In the genomic region with DNA sequence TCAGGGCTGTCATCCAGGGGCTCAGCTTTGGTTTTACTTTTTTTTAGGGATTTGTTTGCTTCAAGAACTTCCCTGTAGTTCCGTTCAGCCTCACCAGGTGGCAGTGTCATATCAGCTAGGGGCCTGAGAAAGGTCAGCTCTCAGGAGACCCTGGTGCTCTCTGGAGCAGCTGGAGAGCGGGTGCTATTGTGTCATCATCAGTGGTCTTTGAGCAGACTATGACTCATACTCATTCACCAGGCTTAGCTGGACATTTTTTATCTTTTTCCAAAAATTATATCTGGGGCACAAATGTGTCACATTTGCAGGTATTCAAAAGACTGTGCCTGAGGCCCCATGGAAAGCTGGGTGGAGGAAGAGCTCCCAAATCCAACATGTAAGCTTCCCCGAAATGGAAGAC, we compare ENCODE assay signal across 8 cellular contexts. TPM values are rescaled to one million over a fixed set of nuclear protein-coding genes. Genes with fewer than 3 reads are reported as not detected.
DNase-seq lines count a peak whose midpoint lies in the region; TF ChIP-seq lines count a peak whose summit lies in the region.

No MANE protein-coding gene starts in this region.

- CTCF ChIA-PET in Caco-2 (lab: Charles Lee) = interaction anchor here (0.6 to 2.3 kb wide), 9 partner anchors 19 to 277 kb away, joined by 3 to 22 read pairs (median 3); partner anchors contain the start of genes FAHD2A, ZNF514 and ZNF892

- peak; percentile 78 to 79 for DNase-seq in Caco-2
- DNase-seq in GM19240 (ENCODE audit: insufficient read length, low spot score) = peak; percentile 6
- peak; percentile 57 for DNase-seq in NCI-H2171 (lab: John Stamatoyannopoulos, UW)
- DNase-seq in activated naive CD8-positive, alpha-beta T cell treated with anti-CD3 and anti-CD28 coated beads for 36 hours = peak; percentile 19
- peak in 43 of 51 donors; percentile 5 to 81 (median 36) for DNase-seq in hypothalamus (lab: John Stamatoyannopoulos, UW)
- peak; percentile 14 to 34 for DNase-seq in stimulated activated CD4-positive, alpha-beta T cell treated with anti-CD3 and anti-CD28 coated beads, Interleukin-4, amount 100 ng/mL, for 48 hours (ENCODE audit: low read depth in 2 of 2)
- DNase-seq in tibial artery = no peak
- no peak for DNase-seq in activated T-helper 2 cell treated with anti-CD3 and anti-CD28 coated beads, Interferon-gamma antibody, Interleukin-2, Interleukin-4, amounts not matched to agents 10 μg/mL and 5 μg/mL and 100 μg/mL, durations not matched to agents 14 hours and 24 hours and 36 hours (ENCODE audit: low spot score)

- H3K27me3 ChIP-seq in Caco-2 (replicated peaks; ENCODE audit: control insufficient read depth, insufficient read depth, low read length) = no peaks in the 10 kb centered on the region
- no peaks in the 10 kb centered on the region for H3K27me3 ChIP-seq in tibial artery

- H3K36me3 ChIP-seq in Caco-2 (ENCODE audit: control insufficient read depth, insufficient read depth, low read length) (no peaks in the 10 kb centered on the region), tibial artery (peaks cover 0 to 17% (median 0%) of the 10 kb centered on the region in 3 donors)

- no peak overlapping the region for H3K4me3 ChIP-seq in Caco-2 (ENCODE audit: low read depth, low read length)
- H3K4me3 ChIP-seq in tibial artery = no peak overlapping the region

- no peaks in the 10 kb centered on the region for H3K36me3 Mint-ChIP-seq in Caco-2 (ENCODE audit: insufficient read depth, unreplicated experiment)
- H3K36me3 Mint-ChIP-seq in activated naive CD8-positive, alpha-beta T cell treated with anti-CD3 and anti-CD28 coated beads for 36 hours = peaks cover 23% of the 10 kb centered on the region
- no peaks in the 10 kb centered on the region for H3K36me3 Mint-ChIP-seq in activated T-helper 2 cell treated with anti-CD3 and anti-CD28 coated beads, Interferon-gamma antibody, Interleukin-2, Interleukin-4, amounts not matched to agents 10 μg/mL and 5 μg/mL and 100 μg/mL, durations not matched to agents 14 hours and 24 hours and 36 hours (ENCODE audit: low read depth)

- H3K9me3 ChIP-seq in Caco-2 (no peaks in the 10 kb centered on the region), tibial artery (peaks cover 0 to 93% (median 28%) of the 10 kb centered on the region in 3 donors)

- no peak overlapping the region for H3K4me3 Mint-ChIP-seq in Caco-2 (ENCODE audit: unreplicated experiment)
- no peak overlapping the region for H3K4me3 Mint-ChIP-seq in activated naive CD8-positive, alpha-beta T cell treated with anti-CD3 and anti-CD28 coated beads for 36 hours
- H3K4me3 Mint-ChIP-seq in activated T-helper 2 cell treated with anti-CD3 and anti-CD28 coated beads, Interferon-gamma antibody, Interleukin-2, Interleukin-4, amounts not matched to agents 10 μg/mL and 5 μg/mL and 100 μg/mL, durations not matched to agents 14 hours and 24 hours and 36 hours (ENCODE audit: low read depth) = no peak overlapping the region

- no peak overlapping the region for H3K27ac ChIP-seq in tibial artery

- no peaks in the 10 kb centered on the region for H3K4me1 Mint-ChIP-seq in Caco-2 (ENCODE audit: low read depth, unreplicated experiment)
- H3K4me1 Mint-ChIP-seq in activated naive CD8-positive, alpha-beta T cell treated with anti-CD3 and anti-CD28 coated beads for 36 hours = no peaks in the 10 kb centered on the region
- no peaks in the 10 kb centered on the region for H3K4me1 Mint-ChIP-seq in activated T-helper 2 cell treated with anti-CD3 and anti-CD28 coated beads, Interferon-gamma antibody, Interleukin-2, Interleukin-4, amounts not matched to agents 10 μg/mL and 5 μg/mL and 100 μg/mL, durations not matched to agents 14 hours and 24 hours and 36 hours (ENCODE audit: low read depth)

- intact Hi-C loops in Caco-2 (cut with micrococcal nuclease; ENCODE audit: unreplicated experiment) (loop anchor here (1.0 kb wide), 1 partner anchor 84 kb away; no protein-coding TSS in a partner anchor), tibial artery (cut with DNase I; ENCODE audit: low total_unique reads) (no loop called here)
- intact Hi-C loops in activated T-helper 2 cell treated with anti-CD3 and anti-CD28 coated beads, Interferon-gamma antibody, Interleukin-2, Interleukin-4, amounts not matched to agents 10 μg/mL and 5 μg/mL and 100 μg/mL, durations not matched to agents 14 hours and 24 hours and 36 hours (cut with micrococcal nuclease) = no loop called here

- peaks cover 3% of the 10 kb centered on the region for H3K27me3 Mint-ChIP-seq in Caco-2 (ENCODE audit: insufficient read depth, unreplicated experiment)
- H3K27me3 Mint-ChIP-seq in activated naive CD8-positive, alpha-beta T cell treated with anti-CD3 and anti-CD28 coated beads for 36 hours = no peaks in the 10 kb centered on the region
- no peaks in the 10 kb centered on the region for H3K27me3 Mint-ChIP-seq in activated T-helper 2 cell treated with anti-CD3 and anti-CD28 coated beads, Interferon-gamma antibody, Interleukin-2, Interleukin-4, amounts not matched to agents 10 μg/mL and 5 μg/mL and 100 μg/mL, durations not matched to agents 14 hours and 24 hours and 36 hours (ENCODE audit: low read depth)

- H3K9me3 Mint-ChIP-seq in Caco-2 (ENCODE audit: unreplicated experiment) = peaks cover 8% of the 10 kb centered on the region
- H3K9me3 Mint-ChIP-seq in activated naive CD8-positive, alpha-beta T cell treated with anti-CD3 and anti-CD28 coated beads for 36 hours = peaks cover 40% of the 10 kb centered on the region
- peaks cover 8% of the 10 kb centered on the region for H3K9me3 Mint-ChIP-seq in activated T-helper 2 cell treated with anti-CD3 and anti-CD28 coated beads, Interferon-gamma antibody, Interleukin-2, Interleukin-4, amounts not matched to agents 10 μg/mL and 5 μg/mL and 100 μg/mL, durations not matched to agents 14 hours and 24 hours and 36 hours

- no peak overlapping the region for H3K27ac Mint-ChIP-seq in Caco-2 (ENCODE audit: unreplicated experiment)
- H3K27ac Mint-ChIP-seq in activated naive CD8-positive, alpha-beta T cell treated with anti-CD3 and anti-CD28 coated beads for 36 hours = no peak overlapping the region
- no peak overlapping the region for H3K27ac Mint-ChIP-seq in activated T-helper 2 cell treated with anti-CD3 and anti-CD28 coated beads, Interferon-gamma antibody, Interleukin-2, Interleukin-4, amounts not matched to agents 10 μg/mL and 5 μg/mL and 100 μg/mL, durations not matched to agents 14 hours and 24 hours and 36 hours

- POLR2A ChIA-PET in Caco-2 (lab: Charles Lee) = no interaction called here

- TF ChIP-seq CTCF in Caco-2 (IDR thresholded peaks at IDR 0.05; ENCODE audit: insufficient read depth in 1 of 2, low read depth in 1 of 2, low read length in 1 of 2, severe bottlenecking in 1 of 2, unreplicated experiment in 1 of 2) (peak; percentile 77 to 81), tibial artery (IDR thresholded peaks at IDR 0.05) (no peak)

- H3K4me1 ChIP-seq in Caco-2 (no peaks in the 10 kb centered on the region), tibial artery (no peaks in the 10 kb centered on the region)

- BruUV-seq in Caco-2 (replicated peaks; lab: Mats Ljungman, UMichigan) = no TSS peak

RNA-seq across cellular contexts. Expression of gene ZNF892, which starts 24.4 kb away (rescaled TPM):
- total RNA-seq in Caco-2 (2022) = 3.4 and 3.5 TPM in 2 replicates
- total RNA-seq in activated naive CD8-positive, alpha-beta T cell treated with anti-CD3 and anti-CD28 coated beads for 36 hours = 1 to 10 TPM; 3.1 to 3.3 TPM
- 4.7 and 4.8 TPM in 2 replicates for total RNA-seq in activated T-helper 2 cell treated with anti-CD3 and anti-CD28 coated beads, Interferon-gamma antibody, Interleukin-2, Interleukin-4, amounts not matched to agents 10 μg/mL and 5 μg/mL and 100 μg/mL, durations not matched to agents 14 hours and 24 hours and 36 hours

RNA-seq across cellular contexts. Expression of gene PROM2, which starts 42.5 kb away (rescaled TPM):
- total RNA-seq in Caco-2 (2022) = 0.82 and 1.5 TPM in 2 replicates
- under 1 TPM in 1 of 2 experiments, not detected in 1; 0.30 TPM for total RNA-seq in activated naive CD8-positive, alpha-beta T cell treated with anti-CD3 and anti-CD28 coated beads for 36 hours
- 0.59 and 1.1 TPM in 2 replicates for total RNA-seq in activated T-helper 2 cell treated with anti-CD3 and anti-CD28 coated beads, Interferon-gamma antibody, Interleukin-2, Interleukin-4, amounts not matched to agents 10 μg/mL and 5 μg/mL and 100 μg/mL, durations not matched to agents 14 hours and 24 hours and 36 hours

Comparison
In these comparisons a context has a peak if more than half of its experiments do, and no peak if none do; other contexts are left out.
1. DNase-seq: peak in Caco-2 (2 of 2), GM19240 (single experiment), NCI-H2171 (single experiment), activated naive CD8-positive, alpha-beta T cell treated with anti-CD3 and anti-CD28 coated beads for 36 hours (single experiment), hypothalamus (43 of 51) and stimulated activated CD4-positive, alpha-beta T cell treated with anti-CD3 and anti-CD28 coated beads, Interleukin-4, amount 100 ng/mL, for 48 hours (2 of 2); none in tibial artery (0 of 2) and activated T-helper 2 cell treated with anti-CD3 and anti-CD28 coated beads, Interferon-gamma antibody, Interleukin-2, Interleukin-4, amounts not matched to agents 10 μg/mL and 5 μg/mL and 100 μg/mL, durations not matched to agents 14 hours and 24 hours and 36 hours (single experiment).
2. CTCF ChIP-seq: peak in Caco-2 (2 of 2); none in tibial artery (0 of 2).